In the genomic region with DNA sequence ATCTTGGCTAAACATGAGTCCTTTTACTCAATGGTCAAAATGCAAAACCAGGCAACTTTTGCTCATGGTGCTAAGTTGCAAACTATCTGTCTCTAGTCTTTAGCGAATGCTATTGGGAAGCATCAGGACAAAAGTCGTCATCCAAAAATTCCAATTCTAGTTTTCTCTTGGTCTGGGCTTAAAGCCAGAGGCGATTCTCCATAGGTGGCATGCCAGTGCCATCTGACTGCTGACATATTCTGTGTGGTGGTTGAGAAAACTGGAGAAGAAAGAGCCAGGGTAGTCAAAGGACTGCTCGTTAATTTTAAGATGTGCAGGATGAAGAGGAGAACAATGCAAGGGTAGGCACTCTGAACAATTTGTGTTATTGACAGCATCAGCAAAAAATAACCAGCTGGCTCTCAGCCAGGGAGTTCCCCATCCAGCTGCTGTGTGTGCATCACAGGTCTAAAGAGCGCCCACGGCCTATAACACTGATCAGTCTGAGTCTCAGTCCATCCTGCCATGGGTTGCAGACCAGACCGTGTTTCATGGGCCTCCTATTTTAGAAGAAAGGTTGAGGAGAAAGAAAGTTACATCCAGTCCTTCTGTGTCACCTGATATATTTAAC, we compare ENCODE assay signal across 9 cellular contexts.
DNase-seq lines count a peak whose midpoint lies in the region; ATAC-seq, FAIRE-seq and TF ChIP-seq lines count a peak whose summit lies in the region.
"Had no signal": no experiment of that assay in that cellular context is flagged by ENCODE, and none has a peak within 500 bp of the region (broad histone marks: within the 10 kb centered on the region; RNA-seq: fewer than 3 reads in every experiment).

No MANE protein-coding gene starts in this region.

- POLR2A ChIA-PET in T-cell (lab: Charles Lee): interaction anchor here in 1 of 2 donors (0.5 to 0.6 kb wide), 3 partner anchors 11 to 448 kb away, joined by 4 to 8 read pairs (median 6); no protein-coding TSS in a partner anchor

- ATAC-seq in HG02678 (IDR thresholded peaks at IDR 0.05; ENCODE audit: unreplicated experiment) (peak; percentile 56), T-cell (replicated peaks in 1 of 4) (peak in 1 of 4 experiments; percentile 63), HG03196 (IDR thresholded peaks at IDR 0.05; ENCODE audit: unreplicated experiment) (no peak)

- no peak overlapping the region for H3K4me3 Mint-ChIP-seq in T-cell
- H3K4me3 Mint-ChIP-seq: H9, nephron had no signal

- TF ChIP-seq CTCF in GM13977 (IDR thresholded peaks at IDR 0.05; ENCODE audit: extremely low read depth, insufficient read depth, missing control alignments): no peak
- no peak for TF ChIP-seq CTCF in parathyroid adenoma (IDR thresholded peaks at IDR 0.05)
- no peak for TF ChIP-seq CTCF in D721Med (IDR thresholded peaks at IDR 0.05; ENCODE audit: insufficient read depth, missing control alignments)

- in situ Hi-C loops in GM13977 (cut with MboI; ENCODE audit: low pct_unique_long_range_greater_than_20kb, low sequenced_read_pairs, unreplicated experiment): loop anchor here (10.0 kb wide), 1 partner anchor 248 kb away; no protein-coding TSS in a partner anchor

- peak overlapping the region; percentile 10 for H2AFZ ChIP-seq in parathyroid adenoma

- H3K36me3 Mint-ChIP-seq in T-cell: no peaks in the 10 kb centered on the region

- CTCF ChIA-PET in T-cell (lab: Charles Lee): interaction anchor here (0.5 to 1.2 kb wide), 4 partner anchors 13 to 304 kb away, joined by 3 to 4 read pairs (median 3); no protein-coding TSS in a partner anchor

- no peaks in the 10 kb centered on the region for H3K9me3 ChIP-seq in parathyroid adenoma (ENCODE audit: control insufficient read depth, low read length)

- H3K9me3 Mint-ChIP-seq in T-cell: no peaks in the 10 kb centered on the region
- H3K9me3 Mint-ChIP-seq: nephron had no signal

- no peak overlapping the region for H3K4me3 ChIP-seq in parathyroid adenoma (ENCODE audit: low read depth, low read length)

- DNase-seq in GM13977 (ENCODE audit: low spot score): peak; percentile 40
- DNase-seq in T-cell: peak in 30 of 34 experiments; percentile 3 to 44 (median 22)
- DNase-seq in DMS114 treated with DMSO at 0.1 percent for 48 hours (lab: John Stamatoyannopoulos, UW; ENCODE audit: unreplicated experiment): no peak
- no peak for DNase-seq in D721Med (ENCODE audit: insufficient read length, low spot score)
- DNase-seq: H9 had no signal

- no peaks in the 10 kb centered on the region for H3K79me2 ChIP-seq in parathyroid adenoma

- no peak overlapping the region for H3K27ac ChIP-seq in parathyroid adenoma

- no peaks in the 10 kb centered on the region for H3K27me3 ChIP-seq in parathyroid adenoma (ENCODE audit: control insufficient read depth, insufficient read depth, low read length)

- no peak for FAIRE-seq in D721Med (lab: Jason Lieb, UNC)

- no peaks in the 10 kb centered on the region for H3K36me3 ChIP-seq in parathyroid adenoma (ENCODE audit: control insufficient read depth, insufficient read depth, low read length)

- peaks cover 34 to 42% (median 37%) of the 10 kb centered on the region in 3 donors for H3K4me1 Mint-ChIP-seq in T-cell

- H3K9ac ChIP-seq in parathyroid adenoma: no peak overlapping the region

- no peak overlapping the region for H3K27ac Mint-ChIP-seq in T-cell
- H3K27ac Mint-ChIP-seq: H9 had no signal

- H3K27me3 Mint-ChIP-seq in T-cell: no peaks in the 10 kb centered on the region

- H3K4me2 ChIP-seq in parathyroid adenoma (ENCODE audit: low read length): no peak overlapping the region

- H3K4me1 ChIP-seq in parathyroid adenoma: peaks cover 23% of the 10 kb centered on the region

Comparison
In these comparisons a context has a peak if more than half of its experiments do, and no peak if none do; other contexts are left out.
1. DNase-seq: peak in GM13977 (single experiment) and T-cell (30 of 34); none in DMS114 treated with DMSO at 0.1 percent for 48 hours (single experiment) and D721Med (single experiment).